16 cellular contexts compared by ENCODE assay signal in the genomic region with DNA sequence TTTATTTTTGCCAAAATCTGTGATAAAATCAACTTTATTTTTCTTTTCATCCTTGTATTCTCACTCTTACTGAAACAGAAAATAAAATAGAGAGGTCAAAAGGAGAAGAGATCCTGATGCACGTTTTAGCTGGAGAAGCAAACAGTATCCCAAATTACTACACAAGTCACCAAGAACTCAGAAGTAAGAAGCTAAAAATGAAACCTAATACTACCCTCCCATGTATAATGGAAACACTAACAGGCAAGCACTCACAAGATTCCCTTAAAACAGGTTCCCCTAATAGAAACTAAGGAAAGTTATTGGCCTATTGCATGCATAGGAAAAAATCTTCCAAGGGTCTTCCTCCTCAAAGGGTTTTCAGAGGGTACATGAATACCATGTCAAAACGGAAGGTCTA.
DNase-seq lines count a peak whose midpoint lies in the region; ATAC-seq and TF ChIP-seq lines count a peak whose summit lies in the region.
"Had no signal": no experiment of that assay in that cellular context is flagged by ENCODE, and none has a peak within 500 bp of the region (broad histone marks: within the 10 kb centered on the region; RNA-seq: fewer than 3 reads in every experiment).

No MANE protein-coding gene starts in this region.

- peaks cover 6% of the 10 kb centered on the region for H3K4me1 Mint-ChIP-seq in activated T-cell treated with anti-CD3 and anti-CD28 coated beads, Interleukin-2, amount 50 U/mL, for 72 hours (ENCODE audit: low read depth)
- H3K4me1 Mint-ChIP-seq in activated T-helper 17 cell treated with anti-CD3 and anti-CD28 coated beads, Interleukin-2, amount 50 U/mL, for 72 hours, result no peaks in the 10 kb centered on the region
- no peaks in the 10 kb centered on the region for H3K4me1 Mint-ChIP-seq in stimulated activated effector memory CD8-positive, alpha-beta T cell treated with anti-CD3 and anti-CD28 coated beads, Interleukin-12 subunit alpha, Interleukin-12 subunit beta, amount 100 ng/mL, for 72 hours

- H3K27ac Mint-ChIP-seq in activated T-cell treated with anti-CD3 and anti-CD28 coated beads, Interleukin-2, amount 50 U/mL, for 72 hours, result peak overlapping the region; percentile 71
- peak overlapping the region; percentile 58 for H3K27ac Mint-ChIP-seq in activated T-helper 17 cell treated with anti-CD3 and anti-CD28 coated beads, Interleukin-2, amount 50 U/mL, for 72 hours
- H3K27ac Mint-ChIP-seq in stimulated activated effector memory CD8-positive, alpha-beta T cell treated with anti-CD3 and anti-CD28 coated beads, Interleukin-12 subunit alpha, Interleukin-12 subunit beta, amount 100 ng/mL, for 72 hours, result peak overlapping the region; percentile 72
- H3K27ac Mint-ChIP-seq: activated B cell treated with CpG ODN at 0.5 μM for 24 hours had no signal

- H3K27me3 Mint-ChIP-seq in activated T-cell treated with anti-CD3 and anti-CD28 coated beads, Interleukin-2, amount 50 U/mL, for 72 hours (ENCODE audit: low read depth), result no peaks in the 10 kb centered on the region
- no peaks in the 10 kb centered on the region for H3K27me3 Mint-ChIP-seq in activated T-helper 17 cell treated with anti-CD3 and anti-CD28 coated beads, Interleukin-2, amount 50 U/mL, for 72 hours
- H3K27me3 Mint-ChIP-seq: activated B cell treated with CpG ODN at 0.5 μM for 24 hours had no signal

- H3K27me3 ChIP-seq in esophagus muscularis mucosa, result no peaks in the 10 kb centered on the region
- H3K27me3 ChIP-seq: ascending aorta, Peyer's patch, uterus had no signal

- TF ChIP-seq POLR2A in esophagus muscularis mucosa (IDR thresholded peaks at IDR 0.05; ENCODE audit: low read depth), result no peak

- no peaks in the 10 kb centered on the region for H3K36me3 ChIP-seq in KOPT-K1 (ENCODE audit: insufficient read depth, low read length)
- no peaks in the 10 kb centered on the region for H3K36me3 ChIP-seq in esophagus muscularis mucosa
- H3K36me3 ChIP-seq: ascending aorta, Peyer's patch, prostate gland, uterus had no signal

- peak overlapping the region; percentile 67 to 81 for H3K4me3 Mint-ChIP-seq in activated T-cell treated with anti-CD3 and anti-CD28 coated beads, Interleukin-2, amount 50 U/mL, for 72 hours
- peak overlapping the region; percentile 80 for H3K4me3 Mint-ChIP-seq in activated T-helper 17 cell treated with anti-CD3 and anti-CD28 coated beads, Interleukin-2, amount 50 U/mL, for 72 hours
- H3K4me3 Mint-ChIP-seq in stimulated activated effector memory CD8-positive, alpha-beta T cell treated with anti-CD3 and anti-CD28 coated beads, Interleukin-12 subunit alpha, Interleukin-12 subunit beta, amount 100 ng/mL, for 72 hours, result peak overlapping the region; percentile 55
- H3K4me3 Mint-ChIP-seq: activated B cell treated with CpG ODN at 0.5 μM for 24 hours had no signal

- intact Hi-C loops in esophagus muscularis mucosa (cut with DNase I), result no loop called here

- TF ChIP-seq CTCF in esophagus muscularis mucosa (IDR thresholded peaks at IDR 0.05), result no peak

- H3K4me3 ChIP-seq in esophagus muscularis mucosa, result no peak overlapping the region
- H3K4me3 ChIP-seq: ascending aorta, prostate gland, uterus had no signal

- peak overlapping the region; percentile 59 for H3K27ac ChIP-seq in KOPT-K1 (ENCODE audit: low read depth, low read length, poor library complexity, severe bottlenecking)
- no peak overlapping the region for H3K27ac ChIP-seq in esophagus muscularis mucosa (replicated peaks in 1 of 4)
- H3K27ac ChIP-seq: ascending aorta, prostate gland, uterus had no signal

- no peaks in the 10 kb centered on the region for H3K36me3 Mint-ChIP-seq in activated T-cell treated with anti-CD3 and anti-CD28 coated beads, Interleukin-2, amount 50 U/mL, for 72 hours (ENCODE audit: insufficient read depth in 2 of 2)
- H3K36me3 Mint-ChIP-seq in activated T-helper 17 cell treated with anti-CD3 and anti-CD28 coated beads, Interleukin-2, amount 50 U/mL, for 72 hours (ENCODE audit: low read depth), result no peaks in the 10 kb centered on the region
- no peaks in the 10 kb centered on the region for H3K36me3 Mint-ChIP-seq in stimulated activated effector memory CD8-positive, alpha-beta T cell treated with anti-CD3 and anti-CD28 coated beads, Interleukin-12 subunit alpha, Interleukin-12 subunit beta, amount 100 ng/mL, for 72 hours

- H3K9me3 Mint-ChIP-seq in activated T-cell treated with anti-CD3 and anti-CD28 coated beads, Interleukin-2, amount 50 U/mL, for 72 hours, result peaks cover 0 to 3% of the 10 kb centered on the region in 2 donors
- H3K9me3 Mint-ChIP-seq in activated T-helper 17 cell treated with anti-CD3 and anti-CD28 coated beads, Interleukin-2, amount 50 U/mL, for 72 hours, result peaks cover 3% of the 10 kb centered on the region
- peaks cover 7% of the 10 kb centered on the region for H3K9me3 Mint-ChIP-seq in stimulated activated effector memory CD8-positive, alpha-beta T cell treated with anti-CD3 and anti-CD28 coated beads, Interleukin-12 subunit alpha, Interleukin-12 subunit beta, amount 100 ng/mL, for 72 hours

- no peak for TF ChIP-seq EP300 in esophagus muscularis mucosa (IDR thresholded peaks at IDR 0.05)

- ATAC-seq in activated T-cell treated with anti-CD3 and anti-CD28 coated beads, Interleukin-2, amount 50 U/mL, for 72 hours (replicated peaks in 1 of 2), result no peak
- ATAC-seq in activated T-helper 17 cell treated with anti-CD3 and anti-CD28 coated beads, Interleukin-2, amount 50 U/mL, for 72 hours (replicated peaks), result no peak
- ATAC-seq in stimulated activated effector memory CD8-positive, alpha-beta T cell treated with anti-CD3 and anti-CD28 coated beads, Interleukin-12 subunit alpha, Interleukin-12 subunit beta, amount 100 ng/mL, for 72 hours, result no peak
- ATAC-seq in GM18502 (IDR thresholded peaks at IDR 0.05; ENCODE audit: poor library complexity, unreplicated experiment), result no peak

- 74% methylated on average over 2 of the region's 2 CpGs for WGBS in esophagus muscularis mucosa

- DNase-seq in activated T-cell treated with anti-CD3 and anti-CD28 coated beads, Interleukin-2, amount 50 U/mL, for 72 hours, result no peak
- DNase-seq in activated T-cell treated with anti-CD3 and anti-CD28 coated beads, Interleukin-2, amount 50 U/mL, for 48 hours, result no peak
- no peak for DNase-seq in stimulated activated effector memory CD8-positive, alpha-beta T cell treated with anti-CD3 and anti-CD28 coated beads, Interleukin-12 subunit alpha, Interleukin-12 subunit beta, amount 100 ng/mL, for 72 hours (ENCODE audit: low spot score in 2 of 2)
- no peak for DNase-seq in esophagus muscularis mucosa (ENCODE audit: extremely low spot score)
- DNase-seq in stimulated activated CD4-positive, alpha-beta T cell treated with anti-CD3 and anti-CD28 coated beads, Interleukin-2, amount 100 ng/mL, for 48 hours, result no peak
- DNase-seq: activated B cell treated with CpG ODN at 0.5 μM for 24 hours; NCI-H526; Peyer's patch; stimulated activated naive CD4-positive, alpha-beta T cell; SW 1271; uterus had no signal

- H3K9me3 ChIP-seq in KOPT-K1 (ENCODE audit: insufficient read depth, low read length, poor library complexity, severe bottlenecking) (no peaks in the 10 kb centered on the region), esophagus muscularis mucosa (no peaks in the 10 kb centered on the region)
- H3K9me3 ChIP-seq: ascending aorta, Peyer's patch, prostate gland, uterus had no signal

- H3K4me1 ChIP-seq in esophagus muscularis mucosa, result no peaks in the 10 kb centered on the region
- H3K4me1 ChIP-seq: ascending aorta, Peyer's patch, prostate gland, uterus had no signal
